ENCODE assay signal across 9 cellular contexts in the genomic region with DNA sequence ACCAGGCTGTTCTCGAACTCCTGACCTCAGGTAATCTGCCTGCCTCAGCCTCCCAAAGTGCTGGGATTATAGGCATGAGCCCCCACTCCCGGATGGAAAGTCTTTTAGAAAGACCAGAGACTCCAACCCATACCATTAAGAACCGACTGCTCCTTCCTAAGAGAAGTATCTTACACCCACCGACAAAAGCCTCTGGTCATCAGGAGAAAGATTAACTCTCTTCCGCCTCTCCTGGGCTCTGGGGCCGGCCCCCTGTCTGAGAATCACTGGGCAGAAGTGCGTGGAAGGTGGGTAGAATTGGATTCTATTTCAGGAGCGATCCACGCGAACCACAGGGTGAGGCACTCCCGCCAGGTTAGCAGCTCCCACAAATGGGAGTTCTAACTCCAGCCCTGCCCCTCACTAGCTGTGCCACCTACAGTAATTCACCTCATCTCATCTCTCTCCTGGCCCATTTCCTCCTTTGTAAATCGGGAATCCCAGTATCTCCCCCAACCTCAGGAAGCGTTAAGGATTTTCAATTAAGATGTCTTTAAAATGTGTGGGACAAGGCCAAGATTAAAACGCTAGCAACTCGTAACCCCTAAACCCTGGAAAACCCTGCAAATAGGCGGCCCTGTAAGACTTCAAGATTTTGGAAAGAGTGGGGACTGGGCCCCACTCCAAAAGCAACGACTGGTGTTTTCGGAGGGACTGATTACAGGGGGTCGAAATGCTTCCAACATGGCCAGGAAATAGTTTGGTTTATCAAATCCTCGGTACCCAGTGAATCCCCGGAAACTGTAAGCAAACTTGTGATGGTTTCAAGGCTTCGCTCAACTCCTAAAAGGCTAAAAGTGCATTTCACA. TPM values are rescaled to one million over a fixed set of nuclear protein-coding genes. Genes with fewer than 3 reads are reported as not detected.
A peak's percentile ranks its signal among the peaks of the same experiment; 100 is the strongest.
DNase-seq lines count a peak whose midpoint lies in the region; ATAC-seq and TF ChIP-seq lines count a peak whose summit lies in the region.
"Had no signal": no experiment of that assay in that cellular context is flagged by ENCODE, and none has a peak within 500 bp of the region (broad histone marks: within the 10 kb centered on the region; RNA-seq: fewer than 3 reads in every experiment).

No MANE protein-coding gene starts in this region.

- H3K27me3 Mint-ChIP-seq in progenitor cell of endocrine pancreas = no peaks in the 10 kb centered on the region

- H3K9me3 ChIP-seq in RWPE2 (ENCODE audit: severe bottlenecking) = no peaks in the 10 kb centered on the region
- no peaks in the 10 kb centered on the region for H3K9me3 ChIP-seq in fibroblast of lung (ENCODE audit: control insufficient read depth, insufficient read depth, low read depth, low read length)

- no peak overlapping the region for H2AFZ ChIP-seq in fibroblast of lung (ENCODE audit: low read length)

- H3K27ac Mint-ChIP-seq in progenitor cell of endocrine pancreas = peak overlapping the region; percentile 99

- peak overlapping the region; percentile 97 for H3K4me3 ChIP-seq in GM08714 (ENCODE audit: low read length)
- peak overlapping the region; percentile 94 for H3K4me3 ChIP-seq in RWPE2 (ENCODE audit: severe bottlenecking)
- H3K4me3 ChIP-seq in fibroblast of lung (replicated peaks in 1 of 4; ENCODE audit: control extremely low read depth in 1 of 4, insufficient read depth in 1 of 4, low read depth in 3 of 4, low read length in 4 of 4) = peak overlapping the region; percentile 51 to 99 (median 77)

- DNase-seq in RWPE2 (ENCODE audit: low spot score) (no peak), fibroblast of lung (ENCODE audit: low read depth in 2 of 2) (no peak), progenitor cell of endocrine pancreas (ENCODE audit: low spot score, unreplicated experiment) (no peak), cortex of kidney (lab: John Stamatoyannopoulos, UW) (no peak), KG1 (lab: John Stamatoyannopoulos, UW) (no peak)

- no peaks in the 10 kb centered on the region for H3K27me3 ChIP-seq in RWPE2 (ENCODE audit: insufficient read depth, poor library complexity, severe bottlenecking)
- no peaks in the 10 kb centered on the region for H3K27me3 ChIP-seq in fibroblast of lung (ENCODE audit: control insufficient read depth, insufficient read depth, low read length)

- peaks cover 24% of the 10 kb centered on the region for H3K36me3 Mint-ChIP-seq in progenitor cell of endocrine pancreas (ENCODE audit: insufficient read depth)

- H3K4me2 ChIP-seq in fibroblast of lung (ENCODE audit: extremely low read depth, insufficient read depth, low read length) = peak overlapping the region; percentile 82

- no peaks in the 10 kb centered on the region for H4K20me1 ChIP-seq in fibroblast of lung (ENCODE audit: control insufficient read depth, extremely low read depth, insufficient read depth, low read length)

- peak overlapping the region; percentile 92 for H3K4me3 Mint-ChIP-seq in progenitor cell of endocrine pancreas (ENCODE audit: low read depth)

- H3K27ac ChIP-seq in RWPE2 (ENCODE audit: poor library complexity, severe bottlenecking) = peak overlapping the region; percentile 93
- peak overlapping the region; percentile 84 for H3K27ac ChIP-seq in fibroblast of lung (ENCODE audit: insufficient read depth, low read length)

- H3K79me2 ChIP-seq in fibroblast of lung (ENCODE audit: control insufficient read depth, insufficient read depth, low read length) = peaks cover 52% of the 10 kb centered on the region

- peak overlapping the region; percentile 99 for H3K9ac ChIP-seq in fibroblast of lung (ENCODE audit: insufficient read depth, low read length)

- TF ChIP-seq CTCF in RWPE2 (IDR thresholded peaks at IDR 0.05; ENCODE audit: poor library complexity, severe bottlenecking) = no peak
- no peak for TF ChIP-seq CTCF in fibroblast of lung (conservative IDR thresholded peaks at IDR 0.05 in 1 of 2, IDR thresholded peaks at IDR 0.05 in 1 of 2; ENCODE audit: low read depth in 1 of 2, low read length in 2 of 2)
- TF ChIP-seq CTCF in progenitor cell of endocrine pancreas (IDR thresholded peaks at IDR 0.05; ENCODE audit: unreplicated experiment) = no peak

- peaks cover 29% of the 10 kb centered on the region for H3K4me1 Mint-ChIP-seq in progenitor cell of endocrine pancreas (ENCODE audit: low read depth)

- ATAC-seq in RWPE2 (ENCODE audit: low read depth) (no peak), GM18870 (IDR thresholded peaks at IDR 0.05; ENCODE audit: unreplicated experiment) (no peak), HG03460 (IDR thresholded peaks at IDR 0.05; ENCODE audit: unreplicated experiment) (no peak)

- H3K36me3 ChIP-seq in RWPE2 (ENCODE audit: low read depth) (peaks cover 56% of the 10 kb centered on the region), fibroblast of lung (ENCODE audit: control insufficient read depth, insufficient read depth, low read length) (peaks cover 24% of the 10 kb centered on the region)

- H3K4me1 ChIP-seq in RWPE2 (ENCODE audit: insufficient read depth, poor library complexity, severe bottlenecking) = peaks cover 12% of the 10 kb centered on the region
- peaks cover 11% of the 10 kb centered on the region for H3K4me1 ChIP-seq in fibroblast of lung (ENCODE audit: control insufficient read depth, extremely low read depth, insufficient read depth, low read length)

- no peaks in the 10 kb centered on the region for H3K9me3 Mint-ChIP-seq in progenitor cell of endocrine pancreas (ENCODE audit: low read depth)

RNA-seq across cellular contexts. Expression of a gene that starts 1.3 kb away (rescaled TPM):
- 144 and 184 TPM in 2 replicates for total RNA-seq in fibroblast of lung
- 189 and 275 TPM in 2 replicates for polyA plus RNA-seq in fibroblast of lung
- 309 and 382 TPM in 2 replicates for polyA plus RNA-seq in fibroblast of lung (2012)
- polyA minus RNA-seq in fibroblast of lung (ENCODE audit: low replicate concordance) = 386 and 558 TPM in 2 replicates
- total RNA-seq in progenitor cell of endocrine pancreas = 444 and 461 TPM in 2 replicates

RNA-seq across cellular contexts. Expression of a gene that starts 16.9 kb away (rescaled TPM):
- total RNA-seq in fibroblast of lung (41.1 and 46.4 TPM in 2 replicates), progenitor cell of endocrine pancreas (86.9 and 93.5 TPM in 2 replicates)
- 37.8 and 40.0 TPM in 2 replicates for polyA plus RNA-seq in fibroblast of lung
- 50.7 and 65.7 TPM in 2 replicates for polyA plus RNA-seq in fibroblast of lung (2012)
- 36.2 and 177 TPM in 2 replicates for polyA minus RNA-seq in fibroblast of lung (ENCODE audit: low replicate concordance)

RNA-seq across cellular contexts. Expression of a gene that starts 29.6 kb away (rescaled TPM):
- total RNA-seq in fibroblast of lung = 2.6 and 3.5 TPM in 2 replicates
- 0.59 and 0.86 TPM in 2 replicates for polyA plus RNA-seq in fibroblast of lung
- 1.1 and 1.7 TPM in 2 replicates for polyA plus RNA-seq in fibroblast of lung (2012)
- polyA minus RNA-seq in fibroblast of lung (ENCODE audit: low replicate concordance) = 1.6 TPM in 1 of 2 replicates, not detected in the other
- total RNA-seq in progenitor cell of endocrine pancreas = 2.6 and 3.0 TPM in 2 replicates

RNA-seq across cellular contexts. Expression of a gene that starts 35.8 kb away (rescaled TPM):
- total RNA-seq in fibroblast of lung (not detected in 2 replicates), progenitor cell of endocrine pancreas (2.7 and 3.7 TPM in 2 replicates)
- not detected in 2 replicates for polyA plus RNA-seq in fibroblast of lung
- polyA plus RNA-seq in fibroblast of lung (2012) = not detected in 2 replicates
- polyA minus RNA-seq in fibroblast of lung (ENCODE audit: low replicate concordance) = not detected in 2 replicates
- total RNA-seq: M059J had no signal

RNA-seq across cellular contexts. Expression of a gene that starts 50.9 kb away (rescaled TPM):
- total RNA-seq in fibroblast of lung (50.8 and 51.7 TPM in 2 replicates), progenitor cell of endocrine pancreas (33.4 and 38.0 TPM in 2 replicates)
- polyA plus RNA-seq in fibroblast of lung = 38.7 and 45.4 TPM in 2 replicates
- polyA plus RNA-seq in fibroblast of lung (2012) = 43.4 and 47.9 TPM in 2 replicates
- 86.2 and 118 TPM in 2 replicates for polyA minus RNA-seq in fibroblast of lung (ENCODE audit: low replicate concordance)
